Comparison of ENCODE assay signal across 1 cellular context in genomic region chr5:56251918-56252553, GRCh38.
TF ChIP-seq lines count a peak whose summit lies in the region.

No MANE protein-coding gene starts in this region.

TF ChIP-seq in K562, 482 proteins besides CTCF, POLR2A, EP300 and RAD21 (continues in another document):
- TF ChIP-seq ZNF384 (IDR thresholded peaks at IDR 0.05; ENCODE audit: low read depth, low read length): peak; percentile 62; the same call in 1 of the 2 replicates
- TF ChIP-seq PTTG1 (tag; IDR thresholded peaks at IDR 0.05; ENCODE audit: low read depth): no peak
- TF ChIP-seq ZNF347 (CRISPR knock-in tag; IDR thresholded peaks at IDR 0.05; ENCODE audit: low read depth): no peak
- no peak; a peak in 1 of 3 replicates for TF ChIP-seq CBX3 (IDR thresholded peaks at IDR 0.05; ENCODE audit: borderline replicate concordance in 1 of 2, low read length in 2 of 2)
- TF ChIP-seq ELF2 (CRISPR knock-in tag; IDR thresholded peaks at IDR 0.05): no peak
- no peak for TF ChIP-seq SMARCA5 (IDR thresholded peaks at IDR 0.05)
- no peak for TF ChIP-seq JUNB (CRISPR knock-in tag; conservative IDR thresholded peaks at IDR 0.05)
- TF ChIP-seq NR0B1 (IDR thresholded peaks at IDR 0.05; ENCODE audit: partially characterized antibody): no peak
- TF ChIP-seq MECOM (CRISPR knock-in tag; IDR thresholded peaks at IDR 0.05): no peak
- TF ChIP-seq CBX8 (IDR thresholded peaks at IDR 0.05; ENCODE audit: borderline replicate concordance, extremely low read depth, low read depth, low read length, poor library complexity, severe bottlenecking): no peak
- TF ChIP-seq POLR2H (tag; IDR thresholded peaks at IDR 0.05; ENCODE audit: low read depth): peak; percentile 51; the same call in 1 of the 2 replicates
- TF ChIP-seq ZFP36 (IDR thresholded peaks at IDR 0.05; ENCODE audit: low read depth, low read length, partially characterized antibody): no peak
- TF ChIP-seq HDAC3 (IDR thresholded peaks at IDR 0.05; ENCODE audit: borderline replicate concordance, partially characterized antibody): peak; percentile 74
- peak; percentile 46 to 88; a peak in 3 of 4 replicates for TF ChIP-seq RCOR1 (IDR thresholded peaks at IDR 0.05; ENCODE audit: borderline replicate concordance in 1 of 2, low read depth in 2 of 2, low read length in 2 of 2)
- TF ChIP-seq MAZ (CRISPR knock-in tag; conservative IDR thresholded peaks at IDR 0.05 in 1 of 2, IDR thresholded peaks at IDR 0.05 in 1 of 2): no peak
- no peak for TF ChIP-seq FOXP1 (CRISPR knock-in tag; IDR thresholded peaks at IDR 0.05)
- TF ChIP-seq SMARCC2 (IDR thresholded peaks at IDR 0.05; ENCODE audit: low read depth): peak; percentile 93
- no peak for TF ChIP-seq FOXJ3 (CRISPR knock-in tag; IDR thresholded peaks at IDR 0.05)
- no peak for TF ChIP-seq ZFX (CRISPR knock-in tag; IDR thresholded peaks at IDR 0.05)
- no peak for TF ChIP-seq MXI1 (IDR thresholded peaks at IDR 0.05; ENCODE audit: low read depth, low read length)
- TF ChIP-seq HINFP (tag; conservative IDR thresholded peaks at IDR 0.05; ENCODE audit: low read depth): no peak
- no peak for TF ChIP-seq ZNF398 (CRISPR knock-in tag; IDR thresholded peaks at IDR 0.05)
- TF ChIP-seq ZNF785 (CRISPR knock-in tag; IDR thresholded peaks at IDR 0.05): no peak
- no peak for TF ChIP-seq ZNF444 (CRISPR knock-in tag; IDR thresholded peaks at IDR 0.05)
- TF ChIP-seq JUND (IDR thresholded peaks at IDR 0.05; ENCODE audit: borderline replicate concordance, low read depth, low read length): peak; percentile 77
- no peak for TF ChIP-seq JUND (tag; IDR thresholded peaks at IDR 0.05; ENCODE audit: borderline replicate concordance, low read depth, low read length)
- no peak for TF ChIP-seq THRB (CRISPR knock-in tag; conservative IDR thresholded peaks at IDR 0.05)
- TF ChIP-seq USF2 (CRISPR knock-in tag; IDR thresholded peaks at IDR 0.05): no peak
- no peak for TF ChIP-seq NFIX (CRISPR knock-in tag; IDR thresholded peaks at IDR 0.05; ENCODE audit: low read depth)
- no peak for TF ChIP-seq ZNF639 (CRISPR knock-in tag; conservative IDR thresholded peaks at IDR 0.05 in 1 of 2, IDR thresholded peaks at IDR 0.05 in 1 of 2)
- no peak for TF ChIP-seq ZBTB43 (CRISPR knock-in tag; IDR thresholded peaks at IDR 0.05)
- TF ChIP-seq ZNF282 (CRISPR knock-in tag; IDR thresholded peaks at IDR 0.05): no peak
- no peak for TF ChIP-seq CBX5 (IDR thresholded peaks at IDR 0.05; ENCODE audit: borderline replicate concordance, low read depth)
- TF ChIP-seq ZFP91 (CRISPR knock-in tag; IDR thresholded peaks at IDR 0.05): no peak
- TF ChIP-seq ZNF280A (IDR thresholded peaks at IDR 0.05; ENCODE audit: low read depth, partially characterized antibody): no peak
- TF ChIP-seq ZNF217 (CRISPR knock-in tag; IDR thresholded peaks at IDR 0.05): no peak
- TF ChIP-seq ARID3A (IDR thresholded peaks at IDR 0.05; ENCODE audit: borderline replicate concordance, low read depth, low read length): peak; percentile 98
- TF ChIP-seq ZNF124 (CRISPR knock-in tag; IDR thresholded peaks at IDR 0.05): no peak
- peak; percentile 63; the same call in 1 of the 2 replicates for TF ChIP-seq ZNF584 (CRISPR knock-in tag; IDR thresholded peaks at IDR 0.05; ENCODE audit: low read depth)
- TF ChIP-seq ZNF175 (CRISPR knock-in tag; IDR thresholded peaks at IDR 0.05; ENCODE audit: low read depth): no peak
- TF ChIP-seq DACH1 (IDR thresholded peaks at IDR 0.05; ENCODE audit: partially characterized antibody): peak; percentile 66
- TF ChIP-seq ID3 (CRISPR knock-in tag; IDR thresholded peaks at IDR 0.05): no peak
- no peak for TF ChIP-seq ID3 (tag; IDR thresholded peaks at IDR 0.05)
- TF ChIP-seq FOXA1 (IDR thresholded peaks at IDR 0.05; ENCODE audit: borderline replicate concordance): no peak
- no peak for TF ChIP-seq CXXC5 (CRISPR knock-in tag; IDR thresholded peaks at IDR 0.05)
- no peak for TF ChIP-seq SNRNP70 (optimal IDR thresholded peaks at IDR 0.05; ENCODE audit: low read depth, low read length)
- no peak for TF ChIP-seq ASH1L (IDR thresholded peaks at IDR 0.05; ENCODE audit: borderline replicate concordance, low read depth, partially characterized antibody)
- TF ChIP-seq ZNF445 (CRISPR knock-in tag; IDR thresholded peaks at IDR 0.05; ENCODE audit: low read depth): no peak
- TF ChIP-seq ZNF239 (CRISPR knock-in tag; IDR thresholded peaks at IDR 0.05): no peak
- TF ChIP-seq ATF2 (CRISPR knock-in tag; IDR thresholded peaks at IDR 0.05): no peak
